In the genomic region with DNA sequence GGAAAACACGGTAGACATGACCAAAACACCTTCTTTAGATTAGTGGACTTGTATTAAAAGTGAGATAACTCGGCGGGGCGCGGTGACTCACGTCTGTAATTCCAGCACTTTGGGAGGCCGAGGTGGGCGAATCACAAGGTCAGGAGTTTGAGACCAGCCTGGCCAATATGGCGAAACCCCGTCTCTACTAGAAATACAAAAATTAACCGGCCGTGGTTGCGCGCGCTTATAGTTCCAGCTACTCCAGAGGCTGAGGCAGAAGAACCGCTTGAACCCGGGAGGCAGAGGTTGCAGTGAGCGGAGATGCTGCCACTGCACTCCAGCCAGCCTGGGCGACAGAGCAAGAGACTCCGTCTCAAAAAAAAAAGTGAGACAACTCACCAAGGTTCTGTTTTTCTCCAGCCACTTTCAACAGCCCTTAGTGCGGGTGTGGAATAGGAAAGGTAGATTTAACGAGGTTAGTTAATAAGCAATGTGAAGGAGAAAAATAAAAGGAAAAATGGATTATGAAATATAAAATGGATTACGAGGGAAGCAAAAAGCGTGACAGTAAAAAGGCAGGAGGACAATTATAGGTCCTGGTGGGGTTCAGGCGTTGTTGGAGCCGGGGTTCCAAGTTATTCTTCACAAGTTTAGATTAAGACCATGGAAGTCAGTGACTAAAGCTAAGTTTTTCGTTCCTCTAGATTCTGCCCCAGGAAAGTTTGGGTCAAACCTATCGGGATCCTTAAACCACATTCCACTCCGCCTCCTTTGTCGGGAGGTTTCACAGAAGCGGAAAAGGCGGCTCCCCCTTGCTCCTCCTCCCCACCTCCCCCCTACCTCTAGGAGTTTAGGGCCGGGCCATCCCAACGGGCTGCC, we compare ENCODE assay signal across 8 cellular contexts. TPM values are rescaled to one million over a fixed set of nuclear protein-coding genes. Genes with fewer than 3 reads are reported as not detected.
DNase-seq lines count a peak whose midpoint lies in the region; ATAC-seq and TF ChIP-seq lines count a peak whose summit lies in the region.

No MANE protein-coding gene starts in this region.

- peak; percentile 43 for DNase-seq in Right ventricle myocardium superior
- no peak for DNase-seq in Right ventricle myocardium inferior (ENCODE audit: missing footprints)
- peak in 1 of 2 experiments; percentile 3 for DNase-seq in PC-9
- peak; percentile 93 for DNase-seq in colonic mucosa
- peak; percentile 48 to 55 (median 54) for DNase-seq in mucosa of descending colon
- no peak for DNase-seq in KBM-7
- DNase-seq in SK-N-DZ (ENCODE audit: low spot score), result no peak

- peak overlapping the region; percentile 65 for H3K4me3 ChIP-seq in PC-9
- H3K4me3 ChIP-seq in colonic mucosa, result peak overlapping the region; percentile 72
- peak overlapping the region; percentile 31 for H3K4me3 ChIP-seq in mucosa of descending colon

- POLR2A ChIA-PET in PC-9 (lab: Charles Lee; ENCODE audit: unreplicated experiment), result interaction anchor here (0.5 to 0.7 kb wide), 5 partner anchors 37 to 421 kb away, joined by 3 to 8 read pairs (median 3); a partner anchor contains a TSS

- H3K79me2 ChIP-seq in PC-9 (ENCODE audit: low read depth), result 0 out of 2 replicates have a peak, but pooled peaks cover 14% of the 10 kb centered on the region

- peaks cover 8% of the 10 kb centered on the region; the same call in 1 of the 2 replicates for H3F3A ChIP-seq in PC-9 (ENCODE audit: insufficient read depth, low read depth)

- ATAC-seq in Right ventricle myocardium superior (ENCODE audit: poor library complexity) (no peak), Right ventricle myocardium inferior (no peak), mucosa of descending colon (no peak), GM21737 (IDR thresholded peaks at IDR 0.05; ENCODE audit: unreplicated experiment) (no peak)

- TF ChIP-seq CTCF in PC-9 (conservative IDR thresholded peaks at IDR 0.05) (no peak), colonic mucosa (IDR thresholded peaks at IDR 0.05) (no peak), mucosa of descending colon (IDR thresholded peaks at IDR 0.05) (no peak)

- H3K27me3 ChIP-seq in PC-9 (ENCODE audit: insufficient read depth, low read depth) (no peaks in the 10 kb centered on the region), colonic mucosa (no peaks in the 10 kb centered on the region)

- TSS peak; percentile 59 for BruUV-seq in PC-9 (replicated peaks; lab: Mats Ljungman, UMichigan)

- peak overlapping the region; percentile 89 for H3K4me2 ChIP-seq in PC-9

- no peaks in the 10 kb centered on the region for H4K20me1 ChIP-seq in PC-9 (ENCODE audit: insufficient read depth)

- H3K9me3 ChIP-seq in PC-9 (ENCODE audit: insufficient read depth, low read depth) (no peaks in the 10 kb centered on the region), colonic mucosa (no peaks in the 10 kb centered on the region), mucosa of descending colon (no peaks in the 10 kb centered on the region)

- intact Hi-C loops in Right ventricle myocardium superior (cut with DNase I), result loop anchor here (5.0 kb wide), 1 partner anchor 291 kb away; no protein-coding TSS in a partner anchor
- intact Hi-C loops in Right ventricle myocardium inferior (cut with DNase I), result loop anchor here (2.0 to 10.0 kb wide), 5 partner anchors 74 to 704 kb away; a partner anchor contains a TSS
- intact Hi-C loops in PC-9 (cut with micrococcal nuclease; ENCODE audit: unreplicated experiment), result loop anchor here (1.0 to 5.0 kb wide), 2 partner anchors 171 to 281 kb away; a partner anchor contains a TSS
- intact Hi-C loops in colonic mucosa (cut with DNase I), result loop anchor here (5.0 kb wide), 1 partner anchor 69 kb away; no protein-coding TSS in a partner anchor
- intact Hi-C loops in mucosa of descending colon (cut with DNase I, micrococcal nuclease), result loop anchor here in 1 of 2 donors (10.0 kb wide), 1 partner anchor 136 kb away; a partner anchor contains a TSS

- CTCF ChIA-PET in PC-9 (lab: Charles Lee), result interaction anchor here (1.0 kb wide), 1 partner anchor 94 kb away, joined by 3 read pairs; no protein-coding TSS in a partner anchor

- no peaks in the 10 kb centered on the region for H3K9me2 ChIP-seq in PC-9 (ENCODE audit: insufficient read depth)

- in situ Hi-C loops in KBM-7 (cut with MboI; ENCODE audit: low pct_unique_long_range_greater_than_20kb, low sequenced_read_pairs), result no loop called here

- no peaks in the 10 kb centered on the region for H3K36me3 ChIP-seq in PC-9 (ENCODE audit: low read depth)
- H3K36me3 ChIP-seq in colonic mucosa, result no peaks in the 10 kb centered on the region
- no peaks in the 10 kb centered on the region for H3K36me3 ChIP-seq in mucosa of descending colon (ENCODE audit: low read depth)

- H3K9ac ChIP-seq in colonic mucosa (ENCODE audit: low read depth in 2 of 2, low read length in 2 of 2), result peak overlapping the region; percentile 89 to 98

- H3K27ac ChIP-seq in PC-9 (peak overlapping the region; percentile 97), colonic mucosa (peak overlapping the region; percentile 94)

- peaks cover 9% of the 10 kb centered on the region for H3K4me1 ChIP-seq in PC-9 (replicated peaks; ENCODE audit: insufficient read depth)
- peaks cover 9% of the 10 kb centered on the region for H3K4me1 ChIP-seq in colonic mucosa
- H3K4me1 ChIP-seq in mucosa of descending colon (ENCODE audit: low read depth), result peaks cover 25% of the 10 kb centered on the region

- H2AFZ ChIP-seq in PC-9, result peak overlapping the region; percentile 97

RNA-seq across cellular contexts. Expression of a gene that starts 0.5 kb away (rescaled TPM):
- total RNA-seq in Right ventricle myocardium superior (25.1 TPM), Right ventricle myocardium inferior (26.8 TPM), PC-9 (2021) (13.3 and 15.4 TPM in 2 replicates), colonic mucosa (10 to 100 TPM; 17.7 to 26.3 TPM), mucosa of descending colon (10 to 100 TPM; 21.5 to 35.5 (median 23.0) TPM)
- 70.2 and 71.1 TPM in 2 replicates for polyA plus RNA-seq in SK-N-DZ (2014; cell fraction: cytosol; rRNA removed)
- polyA plus RNA-seq in SK-N-DZ (2014; cell fraction: nucleus; rRNA removed), result 75.3 and 86.9 TPM in 2 replicates

RNA-seq across cellular contexts. Expression of a gene that starts 1.1 kb away (rescaled TPM):
- total RNA-seq in Right ventricle myocardium superior (17.7 TPM), Right ventricle myocardium inferior (22.0 TPM), PC-9 (2021) (18.2 and 24.7 TPM in 2 replicates), colonic mucosa (10 to 100 TPM; 23.6 to 36.0 TPM), mucosa of descending colon (10 to 100 TPM; 18.6 to 30.7 (median 27.5) TPM)
- 37.1 and 40.1 TPM in 2 replicates for polyA plus RNA-seq in SK-N-DZ (2014; cell fraction: cytosol; rRNA removed)
- 24.7 and 25.4 TPM in 2 replicates for polyA plus RNA-seq in SK-N-DZ (2014; cell fraction: nucleus; rRNA removed)

Comparison
In these comparisons a context has a peak if more than half of its experiments do, and no peak if none do; other contexts are left out.
1. DNase-seq: peak in Right ventricle myocardium superior (single experiment), colonic mucosa (single experiment) and mucosa of descending colon (3 of 3); none in Right ventricle myocardium inferior (single experiment), KBM-7 (single experiment) and SK-N-DZ (single experiment).
2. Peak in every context shown above with its lines, with median percentiles within 50 percentile points of each other: H3K4me3 ChIP-seq.